ENCODE assay signal across 8 cellular contexts in genomic region chr19:29610574-29611271, GRCh38. TPM values are rescaled to one million over a fixed set of nuclear protein-coding genes. Genes with fewer than 3 reads are reported as not detected.
DNase-seq lines count a peak whose midpoint lies in the region; ATAC-seq and TF ChIP-seq lines count a peak whose summit lies in the region.

No MANE protein-coding gene starts in this region.

- DNase-seq in AG04450 (ENCODE audit: low read depth, low spot score), result peak; percentile 63
- DNase-seq in NCI-H2171 (lab: John Stamatoyannopoulos, UW), result peak; percentile 63
- DNase-seq in activated B cell treated with CpG ODN at 0.5 μM for 24 hours, result peak; percentile 65
- peak in 57 of 61 donors; percentile 3 to 86 (median 59) for DNase-seq in caudate nucleus (lab: John Stamatoyannopoulos, UW)
- DNase-seq in kidney glomerular epithelial cell (lab: John Stamatoyannopoulos, UW), result peak; percentile 73
- DNase-seq in stimulated activated CD4-positive, alpha-beta T cell treated with anti-CD3 and anti-CD28 coated beads, Interleukin-4, amount 100 ng/mL, for 1 hour, result peak; percentile 81

- ATAC-seq in GM18511 (IDR thresholded peaks at IDR 0.05; ENCODE audit: unreplicated experiment), result peak; percentile 82
- ATAC-seq in HG03025 (IDR thresholded peaks at IDR 0.05; ENCODE audit: low FRiP score, unreplicated experiment), result peak; percentile 54
- ATAC-seq in activated B cell treated with CpG ODN at 0.5 μM for 24 hours (ENCODE audit: low read depth), result peak; percentile 80

- no peaks in the 10 kb centered on the region for H3K27me3 Mint-ChIP-seq in activated B cell treated with CpG ODN at 0.5 μM for 24 hours

- POLR2A ChIA-PET in AG04450 (lab: Yijun Ruan, JAX), result interaction anchor here (1.0 to 1.2 kb wide), 4 partner anchors 53 to 106 kb away, joined by 3 to 7 read pairs (median 4); partner anchors contain the start of genes C19orf12 and PLEKHF1
- POLR2A ChIA-PET in activated B cell treated with CpG ODN at 0.5 μM for 24 hours (lab: Charles Lee), result interaction anchor here (0.6 to 3.8 kb wide), 6 partner anchors 54 to 215 kb away, joined by 3 to 47 read pairs (median 4); partner anchors contain the start of genes C19orf12 and PLEKHF1

- intact Hi-C loops in activated B cell treated with CpG ODN at 0.5 μM for 24 hours (cut with micrococcal nuclease), result loop anchor here (1.0 kb wide), 5 partner anchors 55 to 263 kb away; partner anchors contain the start of gene PLEKHF1

- peaks cover 75% of the 10 kb centered on the region for H3K36me3 Mint-ChIP-seq in activated B cell treated with CpG ODN at 0.5 μM for 24 hours (ENCODE audit: low read depth)

- CTCF ChIA-PET in AG04450 (lab: Charles Lee), result interaction anchor here (0.6 to 16.2 kb wide), 49 partner anchors 8 to 938 kb away, joined by 3 to 550 read pairs (median 4); partner anchors contain the start of genes C19orf12 and PLEKHF1
- CTCF ChIA-PET in activated B cell treated with CpG ODN at 0.5 μM for 24 hours (lab: Charles Lee), result interaction anchor here (0.8 to 4.7 kb wide), 18 partner anchors 9 to 120 kb away, joined by 3 to 118 read pairs (median 4); partner anchors contain the start of genes C19orf12 and PLEKHF1

- H3K27me3 ChIP-seq in AG04450 (ENCODE audit: control insufficient read depth, insufficient read depth, low read length), result no peaks in the 10 kb centered on the region

- no peaks in the 10 kb centered on the region for H3K9me3 Mint-ChIP-seq in activated B cell treated with CpG ODN at 0.5 μM for 24 hours

- H3K27ac Mint-ChIP-seq in activated B cell treated with CpG ODN at 0.5 μM for 24 hours, result peak overlapping the region; percentile 83

- H3K27ac ChIP-seq in AG04450 (ENCODE audit: low read depth, low read length), result no peak overlapping the region
- H3K27ac ChIP-seq in caudate nucleus (ENCODE audit: low read depth, low read length), result no peak overlapping the region

- H3K4me1 Mint-ChIP-seq in activated B cell treated with CpG ODN at 0.5 μM for 24 hours, result peaks cover 27% of the 10 kb centered on the region

- TF ChIP-seq CTCF in AG04450 (IDR thresholded peaks at IDR 0.05; ENCODE audit: low read depth, low read length) (peak; percentile 91), activated B cell treated with CpG ODN at 0.5 μM for 24 hours (IDR thresholded peaks at IDR 0.05) (peak; percentile 32)

- H3K4me3 Mint-ChIP-seq in activated B cell treated with CpG ODN at 0.5 μM for 24 hours, result no peak overlapping the region

- no peaks in the 10 kb centered on the region for H3K9me3 ChIP-seq in AG04450 (ENCODE audit: control insufficient read depth, insufficient read depth, low read length)

- H3K4me3 ChIP-seq in AG04450 (ENCODE audit: low read depth, low read length), result no peak overlapping the region

RNA-seq across cellular contexts. Expression of gene POP4, which starts 4.6 kb away (rescaled TPM):
- polyA plus RNA-seq in AG04450 (2011; rRNA removed), result 74.1 and 87.4 TPM in 2 replicates
- 46.6 and 51.5 TPM in 2 replicates for polyA minus RNA-seq in AG04450 (2011; rRNA and poly(A)+ RNA removed)
- total RNA-seq in activated B cell treated with CpG ODN at 0.5 μM for 24 hours, result 71.7 and 74.5 TPM in 2 replicates

RNA-seq across cellular contexts. Expression of gene PLEKHF1, which starts 54.5 kb away (rescaled TPM):
- polyA plus RNA-seq in AG04450 (2011; rRNA removed), result 5.4 and 6.4 TPM in 2 replicates
- polyA minus RNA-seq in AG04450 (2011; rRNA and poly(A)+ RNA removed), result 7.9 and 10.2 TPM in 2 replicates
- total RNA-seq in activated B cell treated with CpG ODN at 0.5 μM for 24 hours, result 5.5 and 5.8 TPM in 2 replicates
